Comparison of ENCODE assay signal across 8 cellular contexts in genomic region chr3:165393458-165393857, GRCh38.
"Had no signal": no experiment of that assay in that cellular context is flagged by ENCODE, and none has a peak within 500 bp of the region (broad histone marks: within the 10 kb centered on the region; RNA-seq: fewer than 3 reads in every experiment).

No MANE protein-coding gene starts in this region.

- FAIRE-seq: HTR-8/SVneo had no signal

- H3K27ac ChIP-seq: KMS-11 had no signal

- H3K36me3 ChIP-seq: HAP-1 had no signal

- H3K9me3 ChIP-seq: HAP-1 had no signal

- H3K4me1 ChIP-seq: HAP-1 had no signal

- H3K4me3 Mint-ChIP-seq: GM23338, HFFc6 had no signal

- H2AFZ ChIP-seq: GM23338 had no signal

- H3K4me2 ChIP-seq: GM23338, KMS-11 had no signal

- DNase-seq: H7, HFFc6, KBM-7 had no signal

- ATAC-seq: GM23338, HCT116 had no signal

- H3K27ac Mint-ChIP-seq: GM23338, HFFc6 had no signal

- H3K9me3 Mint-ChIP-seq: GM23338 had no signal

- H3K9ac ChIP-seq: KMS-11 had no signal

- H3K4me3 ChIP-seq: GM23338, HAP-1 had no signal
